In genomic region chr19:55206664-55207500, GRCh38 we compare ENCODE assay signal across 8 cellular contexts. TPM values are rescaled to one million over a fixed set of nuclear protein-coding genes. Genes with fewer than 3 reads are reported as not detected.
DNase-seq lines count a peak whose midpoint lies in the region; ATAC-seq and TF ChIP-seq lines count a peak whose summit lies in the region.

No MANE protein-coding gene starts in this region.

- H3K27me3 ChIP-seq in CD4-positive, CD25-positive, alpha-beta regulatory T cell (ENCODE audit: control insufficient read depth, insufficient read depth, low read length), result no peaks in the 10 kb centered on the region
- H3K27me3 ChIP-seq in layer of hippocampus (ENCODE audit: control insufficient read depth, insufficient read depth, low read length), result no peaks in the 10 kb centered on the region

- no peaks in the 10 kb centered on the region for H3K4me1 Mint-ChIP-seq in CD4-positive, CD25-positive, alpha-beta regulatory T cell

- no peaks in the 10 kb centered on the region for H3K36me3 Mint-ChIP-seq in CD4-positive, CD25-positive, alpha-beta regulatory T cell

- H3K27me3 Mint-ChIP-seq in CD4-positive, CD25-positive, alpha-beta regulatory T cell, result peaks cover 43% of the 10 kb centered on the region

- no peaks in the 10 kb centered on the region for H3K36me3 ChIP-seq in CD4-positive, CD25-positive, alpha-beta regulatory T cell (ENCODE audit: control insufficient read depth, insufficient read depth, low read length)

- peak overlapping the region in 2 of 3 donors; percentile 58 to 66 for H3K27ac Mint-ChIP-seq in CD4-positive, CD25-positive, alpha-beta regulatory T cell

- H3K4me1 ChIP-seq in CD4-positive, CD25-positive, alpha-beta regulatory T cell (ENCODE audit: control insufficient read depth, insufficient read depth, low read length, poor library complexity, severe bottlenecking), result no peaks in the 10 kb centered on the region

- no peak for TF ChIP-seq CTCF in cardiac fibroblast (IDR thresholded peaks at IDR 0.05; ENCODE audit: low read depth, low read length)

- no peak overlapping the region for H3K4me3 Mint-ChIP-seq in CD4-positive, CD25-positive, alpha-beta regulatory T cell

- H3K9me3 ChIP-seq in CD4-positive, CD25-positive, alpha-beta regulatory T cell (ENCODE audit: control insufficient read depth in 2 of 2, low read length in 2 of 2), result no peaks in the 10 kb centered on the region

- H3K9me3 Mint-ChIP-seq in CD4-positive, CD25-positive, alpha-beta regulatory T cell, result peaks cover 0 to 4% (median 0%) of the 10 kb centered on the region in 7 donors

- DNase-seq in CD4-positive, CD25-positive, alpha-beta regulatory T cell, result peak in 1 of 3 donors; percentile 25
- peak; percentile 96 for DNase-seq in HuH-7.5 (ENCODE audit: low spot score)
- peak; percentile 59 to 79 for DNase-seq in SW 1271 (lab: John Stamatoyannopoulos, UW)
- peak; percentile 83 to 95 for DNase-seq in cardiac fibroblast (ENCODE audit: low read depth in 2 of 2)
- DNase-seq in stimulated activated CD4-positive, alpha-beta T cell treated with anti-CD3 and anti-CD28 coated beads, Interleukin-2, amount 100 ng/mL, for 4 hours (ENCODE audit: low read depth), result peak; percentile 15
- no peak for DNase-seq in central memory CD4-positive, alpha-beta T cell

- H3K4me3 ChIP-seq in CD4-positive, CD25-positive, alpha-beta regulatory T cell (ENCODE audit: low read depth, low read length), result no peak overlapping the region
- peak overlapping the region; percentile 8 to 32 for H3K4me3 ChIP-seq in cardiac fibroblast (replicated peaks in 1 of 2; ENCODE audit: low read depth in 2 of 2, low read length in 2 of 2)

- no peak overlapping the region for H3K27ac ChIP-seq in CD4-positive, CD25-positive, alpha-beta regulatory T cell (ENCODE audit: insufficient read depth, low read length, poor library complexity, severe bottlenecking)
- peak overlapping the region; percentile 18 for H3K27ac ChIP-seq in layer of hippocampus (ENCODE audit: low read depth, low read length)

- peak in 1 of 2 donors; percentile 55 for ATAC-seq in CD4-positive, CD25-positive, alpha-beta regulatory T cell (ENCODE audit: low read depth in 2 of 2)
- no peak for ATAC-seq in HG03097 (IDR thresholded peaks at IDR 0.05; ENCODE audit: low FRiP score, unreplicated experiment)

RNA-seq across cellular contexts. Expression of gene PTPRH, which starts 2.4 kb away (rescaled TPM):
- total RNA-seq in CD4-positive, CD25-positive, alpha-beta regulatory T cell, result not detected
- not detected for polyA plus RNA-seq in CD4-positive, CD25-positive, alpha-beta regulatory T cell

RNA-seq across cellular contexts. Expression of gene TMEM86B, which starts 21.7 kb away (rescaled TPM):
- total RNA-seq in CD4-positive, CD25-positive, alpha-beta regulatory T cell, result 13.3 TPM
- polyA plus RNA-seq in CD4-positive, CD25-positive, alpha-beta regulatory T cell, result under 1 TPM in 3 of 4 donors, not detected in 1; 0.25 to 0.83 (median 0.49) TPM

RNA-seq across cellular contexts. Expression of gene SYT5, which starts 26.8 kb away (rescaled TPM):
- total RNA-seq in CD4-positive, CD25-positive, alpha-beta regulatory T cell, result 1.9 TPM
- under 1 TPM in 1 of 4 donors, not detected in 3; 0.06 TPM for polyA plus RNA-seq in CD4-positive, CD25-positive, alpha-beta regulatory T cell

RNA-seq across cellular contexts. Expression of gene DNAAF3, which starts 40.5 kb away (rescaled TPM):
- not detected for total RNA-seq in CD4-positive, CD25-positive, alpha-beta regulatory T cell
- polyA plus RNA-seq in CD4-positive, CD25-positive, alpha-beta regulatory T cell, result not detected

RNA-seq across cellular contexts. Expression of gene TNNI3, which starts 49.4 kb away (rescaled TPM):
- total RNA-seq in CD4-positive, CD25-positive, alpha-beta regulatory T cell, result not detected
- not detected for polyA plus RNA-seq in CD4-positive, CD25-positive, alpha-beta regulatory T cell
